ENCODE assay signal across 32 cellular contexts in the genomic region with DNA sequence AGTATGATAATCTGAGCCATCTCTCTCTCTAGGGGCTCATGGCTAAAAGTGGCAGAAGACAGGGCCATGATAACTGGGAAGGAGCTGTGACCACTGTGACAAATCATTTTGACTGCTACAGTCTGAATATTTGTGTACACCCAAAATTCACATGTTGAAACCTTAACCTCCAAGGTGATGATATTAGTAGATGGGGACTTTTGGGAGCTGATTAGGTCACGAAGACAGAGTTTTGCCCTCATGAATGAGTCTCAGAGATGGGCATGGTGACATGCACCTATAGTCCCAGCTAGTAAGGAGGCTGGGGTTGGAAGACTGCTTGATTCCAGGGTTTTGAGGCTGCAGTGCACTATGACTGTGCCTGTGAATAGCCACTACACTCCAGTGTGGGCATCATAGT.
"Had no signal": no experiment of that assay in that cellular context is flagged by ENCODE, and none has a peak within 500 bp of the region (broad histone marks: within the 10 kb centered on the region; RNA-seq: fewer than 3 reads in every experiment).

No MANE protein-coding gene starts in this region.

- DNase-seq: activated CD4-positive, alpha-beta memory T cell treated with anti-CD3 and anti-CD28 coated beads, Interleukin-2, amount 10 ng/mL, durations not matched to agents 7 days and 5 days; activated CD4-positive, alpha-beta T cell treated with anti-CD3 and anti-CD28 coated beads for 1 hour; activated CD4-positive, alpha-beta T cell treated with anti-CD3 and anti-CD28 coated beads for 36 hours; activated CD4-positive, alpha-beta T cell treated with anti-CD3 and anti-CD28 coated beads for 48 hours; activated CD4-positive, alpha-beta T cell treated with anti-CD3 and anti-CD28 coated beads, Interleukin-2, amount 10 ng/mL, durations not matched to agents 7 days and 5 days; activated CD4-positive, alpha-beta T cell treated with anti-CD3 and anti-CD28 coated beads, Interleukin-2, amount 50 U/mL, for 48 hours; activated CD4-positive, CD25-positive, alpha-beta regulatory T cell; activated CD8-positive, alpha-beta memory T cell treated with anti-CD3 and anti-CD28 coated beads for 24 hours; activated CD8-positive, alpha-beta memory T cell treated with anti-CD3 and anti-CD28 coated beads, Interleukin-2, amount 10 ng/mL, durations not matched to agents 7 days and 5 days; activated CD8-positive, alpha-beta memory T cell treated with anti-CD3 and anti-CD28 coated beads, Interleukin-2, amount 50 U/mL, for 48 hours; activated CD8-positive, alpha-beta T cell treated with anti-CD3 and anti-CD28 coated beads, Interleukin-2, amount 10 ng/mL, durations not matched to agents 7 days and 5 days; activated effector memory CD4-positive, alpha-beta T cell treated with Interleukin-2 at 50 U/mL for 16 hours; activated gamma-delta T cell; activated naive CD4-positive, alpha-beta T cell treated with anti-CD3 and anti-CD28 coated beads, Interleukin-2, amount 10 ng/mL, durations not matched to agents 7 days and 5 days; activated naive CD4-positive, alpha-beta T cell treated with Interleukin-2 at 50 U/mL for 16 hours; activated naive CD8-positive, alpha-beta T cell treated with anti-CD3 and anti-CD28 coated beads, Interleukin-2, amount 10 ng/mL, durations not matched to agents 7 days and 5 days; activated naive CD8-positive, alpha-beta T cell treated with anti-CD3 and anti-CD28 coated beads, Interleukin-2, amount 50 U/mL, for 24 hours; activated T-cell treated with anti-CD3 and anti-CD28 coated beads, Interleukin-2, amount 50 U/mL, for 24 hours; activated T-cell treated with anti-CD3 and anti-CD28 coated beads, Interleukin-2, amount 50 U/mL, for 48 hours; amygdala; anterior cingulate cortex; caudate nucleus; cerebellar nuclear complex; T-helper 2 cell; T-helper 9 cell had no signal

- ATAC-seq: activated CD4-positive, alpha-beta T cell treated with anti-CD3 and anti-CD28 coated beads for 36 hours; activated CD4-positive, CD25-positive, alpha-beta regulatory T cell treated with anti-CD3 and anti-CD28 coated beads, Interleukin-2, amount 50 U/mL, for 24 hours; activated CD8-positive, alpha-beta memory T cell treated with anti-CD3 and anti-CD28 coated beads, Interleukin-2, amount 10 ng/mL, durations not matched to agents 7 days and 5 days; activated CD8-positive, alpha-beta T cell treated with anti-CD3 and anti-CD28 coated beads, Interleukin-2, amount 10 ng/mL, durations not matched to agents 7 days and 5 days; activated naive CD8-positive, alpha-beta T cell treated with anti-CD3 and anti-CD28 coated beads, Interleukin-2, amount 50 U/mL, for 24 hours; WTC11 had no signal

- H3K36me3 ChIP-seq: ascending aorta, cardiac muscle cell had no signal

- H3K4me3 ChIP-seq: ascending aorta, cardiac muscle cell had no signal

- FAIRE-seq: bronchial epithelial cell, TTC549 had no signal

- H3K9me3 ChIP-seq: ascending aorta had no signal

- H3K27ac ChIP-seq: ascending aorta, cardiac muscle cell, VCaP had no signal

- H3K27me3 ChIP-seq: ascending aorta, cardiac muscle cell had no signal

- H3K4me1 ChIP-seq: ascending aorta had no signal
